Comparison of ENCODE assay signal across 11 cellular contexts in genomic region chr17:59826741-59827453, GRCh38.
DNase-seq lines count a peak whose midpoint lies in the region; ATAC-seq and TF ChIP-seq lines count a peak whose summit lies in the region.
"Had no signal": no experiment of that assay in that cellular context is flagged by ENCODE, and none has a peak within 500 bp of the region (broad histone marks: within the 10 kb centered on the region; RNA-seq: fewer than 3 reads in every experiment).

No MANE protein-coding gene starts in this region.

- H3K27ac Mint-ChIP-seq in activated naive CD4-positive, alpha-beta T cell treated with anti-CD3 and anti-CD28 coated beads, Interleukin-2, amount 50 U/mL, for 24 hours, result peak overlapping the region; percentile 100
- peak overlapping the region; percentile 96 for H3K27ac Mint-ChIP-seq in activated CD8-positive, alpha-beta T cell treated with anti-CD3 and anti-CD28 coated beads, Interleukin-2, amount 10 ng/mL, durations not matched to agents 7 days and 5 days
- H3K27ac Mint-ChIP-seq in type B pancreatic cell (peak overlapping the region; percentile 6), endodermal cell (no peak overlapping the region)

- peak overlapping the region; percentile 87 for H2AK5ac ChIP-seq in mesenchymal stem cell (ENCODE audit: low read length, severe bottlenecking)

- H2BK15ac ChIP-seq in mesenchymal stem cell (ENCODE audit: low read depth, poor library complexity, severe bottlenecking), result peak overlapping the region; percentile 83

- WGBS in mesenchymal stem cell, result over 99% methylated on average over 4 of the region's 4 CpGs
- 93 to 100% methylated on average over 3 to 4 of the region's 4 CpGs for WGBS in endodermal cell (ENCODE audit: insufficient coverage in 1 of 2, insufficient read length in 1 of 2), 2 experiments

- peaks cover 2% of the 10 kb centered on the region for H3K79me1 ChIP-seq in mesenchymal stem cell (replicated peaks; ENCODE audit: low read length, poor library complexity, severe bottlenecking)

- H3K4me1 ChIP-seq in mesenchymal stem cell (ENCODE audit: control insufficient read depth, insufficient read depth, low read depth, low read length) (peaks cover 17% of the 10 kb centered on the region), endodermal cell (ENCODE audit: control insufficient read depth, insufficient read depth, low read length) (peaks cover 6% of the 10 kb centered on the region)

- no peaks in the 10 kb centered on the region for H3K27me3 Mint-ChIP-seq in activated naive CD4-positive, alpha-beta T cell treated with anti-CD3 and anti-CD28 coated beads, Interleukin-2, amount 50 U/mL, for 24 hours
- H3K27me3 Mint-ChIP-seq in activated CD8-positive, alpha-beta T cell treated with anti-CD3 and anti-CD28 coated beads, Interleukin-2, amount 10 ng/mL, durations not matched to agents 7 days and 5 days (ENCODE audit: low read depth), result no peaks in the 10 kb centered on the region
- H3K27me3 Mint-ChIP-seq in type B pancreatic cell (no peaks in the 10 kb centered on the region), endodermal cell (ENCODE audit: insufficient read depth) (no peaks in the 10 kb centered on the region)

- TF ChIP-seq CTCF in type B pancreatic cell (conservative IDR thresholded peaks at IDR 0.05) (no peak), endodermal cell (conservative IDR thresholded peaks at IDR 0.05) (no peak)

- H3K18ac ChIP-seq in mesenchymal stem cell (ENCODE audit: low read depth in 1 of 2, low read length in 2 of 2), result peak overlapping the region; percentile 80 to 92

- H3K4ac ChIP-seq in mesenchymal stem cell (ENCODE audit: low read depth in 1 of 2, low read length in 2 of 2), result peak overlapping the region in 1 of 2 experiments; percentile 89

- peaks cover 63% of the 10 kb centered on the region for H3K4me1 Mint-ChIP-seq in activated naive CD4-positive, alpha-beta T cell treated with anti-CD3 and anti-CD28 coated beads, Interleukin-2, amount 50 U/mL, for 24 hours
- peaks cover 64% of the 10 kb centered on the region for H3K4me1 Mint-ChIP-seq in activated CD8-positive, alpha-beta T cell treated with anti-CD3 and anti-CD28 coated beads, Interleukin-2, amount 10 ng/mL, durations not matched to agents 7 days and 5 days (ENCODE audit: low read depth)
- H3K4me1 Mint-ChIP-seq in type B pancreatic cell (ENCODE audit: unreplicated experiment) (peaks cover 40% of the 10 kb centered on the region), endodermal cell (peaks cover 31% of the 10 kb centered on the region)

- H3K27ac ChIP-seq in mesenchymal stem cell (ENCODE audit: low read length, poor library complexity, severe bottlenecking) (peak overlapping the region; percentile 54), endodermal cell (ENCODE audit: low read depth, low read length) (no peak overlapping the region)

- CTCF ChIA-PET in activated CD8-positive, alpha-beta T cell treated with anti-CD3 and anti-CD28 coated beads, Interleukin-2, amount 10 ng/mL, durations not matched to agents 7 days and 5 days (lab: Charles Lee), result interaction anchor here (0.9 to 12.3 kb wide), 8 partner anchors 9 to 74 kb away, joined by 3 to 102 read pairs (median 12); no protein-coding TSS in a partner anchor

- H3K4me2 ChIP-seq in mesenchymal stem cell (ENCODE audit: low read length, poor library complexity, severe bottlenecking), result no peak overlapping the region

- no peak for ATAC-seq in activated CD8-positive, alpha-beta T cell treated with anti-CD3 and anti-CD28 coated beads, Interleukin-2, amount 10 ng/mL, durations not matched to agents 7 days and 5 days
- ATAC-seq: heart left ventricle had no signal

- H4K8ac ChIP-seq in mesenchymal stem cell (ENCODE audit: low read length), result peak overlapping the region; percentile 54

- H3K4me3 Mint-ChIP-seq in activated naive CD4-positive, alpha-beta T cell treated with anti-CD3 and anti-CD28 coated beads, Interleukin-2, amount 50 U/mL, for 24 hours, result peak overlapping the region; percentile 88
- H3K4me3 Mint-ChIP-seq in activated CD8-positive, alpha-beta T cell treated with anti-CD3 and anti-CD28 coated beads, Interleukin-2, amount 10 ng/mL, durations not matched to agents 7 days and 5 days, result peak overlapping the region; percentile 72
- H3K4me3 Mint-ChIP-seq in type B pancreatic cell (peak overlapping the region; percentile 30), endodermal cell (no peak overlapping the region)

- no peak overlapping the region for H2BK5ac ChIP-seq in mesenchymal stem cell (ENCODE audit: low read depth, low read length, poor library complexity, severe bottlenecking)

- H3K14ac ChIP-seq in mesenchymal stem cell (ENCODE audit: low read length in 2 of 2), result no peak overlapping the region

- POLR2A ChIA-PET in activated CD8-positive, alpha-beta T cell treated with anti-CD3 and anti-CD28 coated beads, Interleukin-2, amount 10 ng/mL, durations not matched to agents 7 days and 5 days (lab: Charles Lee), result interaction anchor here (0.6 to 11.5 kb wide), 7 partner anchors 13 to 75 kb away, joined by 3 to 461 read pairs (median 33); no protein-coding TSS in a partner anchor

- H2BK12ac ChIP-seq in mesenchymal stem cell (ENCODE audit: low read length in 2 of 2), result peak overlapping the region; percentile 84 to 93

- no peak overlapping the region for H3K23ac ChIP-seq in mesenchymal stem cell (ENCODE audit: low read length in 2 of 2)

- H3K4me3 ChIP-seq in mesenchymal stem cell (ENCODE audit: insufficient read depth in 1 of 2, low read depth in 1 of 2, low read length in 2 of 2) (no peak overlapping the region), endodermal cell (ENCODE audit: low read length) (no peak overlapping the region)

- H4K91ac ChIP-seq in mesenchymal stem cell (ENCODE audit: low read length), result peak overlapping the region; percentile 68

- H3K27me3 ChIP-seq in mesenchymal stem cell (ENCODE audit: control insufficient read depth in 1 of 2, insufficient read depth in 1 of 2, low read length in 2 of 2), result no peaks in the 10 kb centered on the region
- no peaks in the 10 kb centered on the region for H3K27me3 ChIP-seq in endodermal cell (ENCODE audit: control insufficient read depth, insufficient read depth, low read length, poor library complexity, severe bottlenecking)
- H3K27me3 ChIP-seq: heart left ventricle had no signal

- no peak overlapping the region for H2AFZ ChIP-seq in mesenchymal stem cell (ENCODE audit: low read depth, low read length)

- H2BK120ac ChIP-seq in mesenchymal stem cell (ENCODE audit: low read depth, low read length), result peak overlapping the region; percentile 85

- peak overlapping the region; percentile 82 for H3K9ac ChIP-seq in mesenchymal stem cell (ENCODE audit: low read length)
- H3K9ac ChIP-seq in endodermal cell (ENCODE audit: extremely low read depth, low read length, poor library complexity, severe bottlenecking), result no peak overlapping the region

- DNase-seq in activated naive CD4-positive, alpha-beta T cell (lab: John Stamatoyannopoulos, UW), result no peak
- no peak for DNase-seq in activated CD8-positive, alpha-beta T cell treated with anti-CD3 and anti-CD28 coated beads, Interleukin-2, amount 10 ng/mL, durations not matched to agents 7 days and 5 days
- no peak for DNase-seq in mesenchymal stem cell
- no peak for DNase-seq in type B pancreatic cell (ENCODE audit: extremely low spot score, unreplicated experiment)
- DNase-seq in NCI-H2171 treated with DMSO at 0.1 percent for 48 hours (lab: John Stamatoyannopoulos, UW), result no peak
- no peak for DNase-seq in NCI-H82 (lab: John Stamatoyannopoulos, UW)
- DNase-seq in endodermal cell, result no peak
- DNase-seq: AML-193, heart left ventricle, NCI-H524 treated with DMSO at 0.1 percent for 48 hours had no signal

- H3K36me3 Mint-ChIP-seq in activated naive CD4-positive, alpha-beta T cell treated with anti-CD3 and anti-CD28 coated beads, Interleukin-2, amount 50 U/mL, for 24 hours, result peaks cover 12% of the 10 kb centered on the region
- peaks cover 25% of the 10 kb centered on the region for H3K36me3 Mint-ChIP-seq in activated CD8-positive, alpha-beta T cell treated with anti-CD3 and anti-CD28 coated beads, Interleukin-2, amount 10 ng/mL, durations not matched to agents 7 days and 5 days (ENCODE audit: low read depth)
- H3K36me3 Mint-ChIP-seq in type B pancreatic cell, result peaks cover 7% of the 10 kb centered on the region
- peaks cover 14% of the 10 kb centered on the region for H3K36me3 Mint-ChIP-seq in endodermal cell (ENCODE audit: low read depth)

- H3K9me3 Mint-ChIP-seq in activated naive CD4-positive, alpha-beta T cell treated with anti-CD3 and anti-CD28 coated beads, Interleukin-2, amount 50 U/mL, for 24 hours, result no peaks in the 10 kb centered on the region
- H3K9me3 Mint-ChIP-seq in activated CD8-positive, alpha-beta T cell treated with anti-CD3 and anti-CD28 coated beads, Interleukin-2, amount 10 ng/mL, durations not matched to agents 7 days and 5 days (ENCODE audit: insufficient read depth), result no peaks in the 10 kb centered on the region
- H3K9me3 Mint-ChIP-seq in type B pancreatic cell (no peaks in the 10 kb centered on the region), endodermal cell (no peaks in the 10 kb centered on the region)

- H3K9me3 ChIP-seq in mesenchymal stem cell (ENCODE audit: control insufficient read depth, low read length) (no peaks in the 10 kb centered on the region), endodermal cell (ENCODE audit: control insufficient read depth, low read length) (no peaks in the 10 kb centered on the region)
- H3K9me3 ChIP-seq: heart left ventricle had no signal

- H3K36me3 ChIP-seq in mesenchymal stem cell (ENCODE audit: control insufficient read depth in 1 of 2, insufficient read depth in 2 of 2, low read depth in 1 of 2, low read length in 2 of 2), result peaks cover 0 to 2% of the 10 kb centered on the region in 2 experiments
- H3K36me3 ChIP-seq in endodermal cell (ENCODE audit: control insufficient read depth, insufficient read depth, low read length), result no peaks in the 10 kb centered on the region
